8 cellular contexts compared by ENCODE assay signal in the genomic region with DNA sequence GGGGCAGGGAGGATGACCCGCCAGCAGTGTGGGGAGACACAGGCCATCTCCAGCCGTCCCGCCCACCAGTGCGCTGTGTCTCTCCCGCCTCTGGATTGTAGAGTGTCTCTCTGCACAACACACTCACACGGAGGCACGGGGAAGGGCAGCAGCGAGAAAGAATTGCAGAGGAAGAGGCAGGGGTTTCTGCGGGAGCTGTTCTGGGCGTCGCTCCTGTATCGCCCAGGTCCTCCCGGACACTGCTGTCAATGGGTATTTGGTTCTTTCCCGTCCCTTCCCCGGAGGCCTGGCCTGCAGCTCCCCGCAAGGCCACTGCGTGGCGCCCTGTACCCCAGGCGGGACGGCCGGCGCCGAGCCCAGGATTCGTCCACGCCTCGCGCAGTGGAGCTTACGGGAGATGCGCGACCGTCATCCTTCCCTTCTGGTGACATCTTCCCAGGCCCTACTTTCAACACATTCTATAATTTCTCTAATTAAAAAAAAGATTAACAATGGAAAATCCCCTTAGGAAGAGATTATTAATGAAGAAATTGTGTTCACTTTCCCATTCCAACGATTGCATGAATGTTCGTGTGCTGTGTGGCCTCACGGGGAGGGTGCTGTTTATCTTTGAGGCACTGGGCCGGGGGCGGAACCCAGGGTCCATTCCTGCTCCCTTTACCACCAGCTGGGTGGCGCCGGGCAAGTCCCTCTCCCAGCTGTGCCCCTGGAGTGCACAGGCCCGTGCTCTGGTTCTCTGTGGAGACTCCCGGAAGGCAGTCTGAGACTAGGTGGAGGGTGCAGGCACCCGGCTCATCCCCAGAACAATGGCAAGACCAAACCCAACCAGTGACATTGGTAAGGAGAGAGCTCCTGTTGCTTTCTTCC.
DNase-seq lines count a peak whose midpoint lies in the region; ATAC-seq, FAIRE-seq and TF ChIP-seq lines count a peak whose summit lies in the region.

No MANE protein-coding gene starts in this region.

- BruUV-seq in GM12878 (replicated peaks; lab: Mats Ljungman, UMichigan) = no TSS peak

- H3K4me2 ChIP-seq in GM12878 (ENCODE audit: control insufficient read depth, insufficient read depth) = no peak overlapping the region

- H4K20me1 ChIP-seq in GM12878 (ENCODE audit: control insufficient read depth, insufficient read depth) = no peaks in the 10 kb centered on the region

- DNase-seq in AG08396 (ENCODE audit: low spot score) (peak; percentile 49), GM12878 (ENCODE audit: low read depth, low spot score) (no peak), left lung (no peak), DMS 273 treated with DMSO at 0.1 percent for 48 hours (lab: John Stamatoyannopoulos, UW) (no peak)

- no peak for TF ChIP-seq EP300 in GM12878 (IDR thresholded peaks at IDR 0.05; ENCODE audit: borderline replicate concordance in 1 of 2, control insufficient read depth in 1 of 2, low read depth in 2 of 2, low read length in 2 of 2)

- H3K79me2 ChIP-seq in GM12878 (ENCODE audit: control insufficient read depth, insufficient read depth, low read length) = no peaks in the 10 kb centered on the region

- TF ChIP-seq CTCF in GM12872 (IDR thresholded peaks at IDR 0.05; ENCODE audit: insufficient read depth, low read depth, low read length) (peak; percentile 44; the same call in 2 of the 3 replicates), GM12878 (IDR thresholded peaks at IDR 0.05 in 2 of 3, conservative IDR thresholded peaks at IDR 0.05 in 1 of 3; ENCODE audit: control insufficient read depth in 2 of 3, extremely low read depth in 1 of 3, insufficient read depth in 1 of 3, low read depth in 3 of 3, low read length in 3 of 3) (peak; percentile 32 to 60 (median 42); a peak in 4 of 6 replicates), left lung (IDR thresholded peaks at IDR 0.05) (peak; percentile 38 to 46)

- ATAC-seq in GM12878 (peak; percentile 67), left lung (peak; percentile 87), GM18861 (IDR thresholded peaks at IDR 0.05; ENCODE audit: unreplicated experiment) (no peak), HG03139 (IDR thresholded peaks at IDR 0.05; ENCODE audit: unreplicated experiment) (no peak), HG02798 (IDR thresholded peaks at IDR 0.05; ENCODE audit: poor library complexity, unreplicated experiment) (no peak)

- no peak overlapping the region for H2AFZ ChIP-seq in GM12878 (ENCODE audit: control insufficient read depth, low read depth, low read length)

- no peaks in the 10 kb centered on the region for H3K9me3 ChIP-seq in GM12878 (replicated peaks; ENCODE audit: control insufficient read depth, insufficient read depth, low read length)
- no peaks in the 10 kb centered on the region for H3K9me3 ChIP-seq in left lung

- CTCF ChIA-PET in GM12878 (lab: Yijun Ruan, JAX) = interaction anchor here (1.5 kb wide), 1 partner anchor 229 kb away, joined by 6 read pairs; no protein-coding TSS in a partner anchor

- H3K4me1 ChIP-seq in GM12878 (ENCODE audit: control insufficient read depth, insufficient read depth, low read length) (no peaks in the 10 kb centered on the region), left lung (no peaks in the 10 kb centered on the region)

- H3K36me3 ChIP-seq in GM12878 (ENCODE audit: control insufficient read depth in 2 of 2, insufficient read depth in 2 of 2, low read length in 1 of 2) (no peaks in the 10 kb centered on the region), left lung (no peaks in the 10 kb centered on the region)

- H3K9ac ChIP-seq in GM12878 (ENCODE audit: control insufficient read depth, insufficient read depth, low read length) = no peak overlapping the region

- TF ChIP-seq RAD21 in GM12878 (IDR thresholded peaks at IDR 0.05; ENCODE audit: insufficient read depth, low read depth, low read length) = peak; percentile 37

- 57% methylated on average over 41 of the region's 41 CpGs for WGBS in GM12878 (ENCODE audit: insufficient coverage, insufficient replicate concordance, low lambda C conversion rate, missing lambda C conversion rate)

- SMC1A ChIA-PET in GM12878 (lab: Charles Lee; ENCODE audit: uncharacterized antibody, unreplicated experiment) = interaction anchor here (0.6 kb wide), 1 partner anchor 26 kb away, joined by 3 read pairs; no protein-coding TSS in a partner anchor

- H3K4me3 ChIP-seq in GM12878 (no peak overlapping the region), left lung (no peak overlapping the region)

- POLR2A ChIA-PET in GM12878 (lab: Charles Lee) = no interaction called here

- FAIRE-seq in GM12878 (lab: Jason Lieb, UNC) = no peak

- H3K27ac ChIP-seq in GM12878 (ENCODE audit: control insufficient read depth, insufficient read depth) (no peak overlapping the region), left lung (no peak overlapping the region)

- intact Hi-C loops in GM12878 (cut with micrococcal nuclease; ENCODE audit: unreplicated experiment) (loop anchor here (1.0 kb wide), 1 partner anchor 230 kb away; no protein-coding TSS in a partner anchor), left lung (cut with DNase I) (no loop called here)

- RAD21 ChIA-PET in GM12878 (lab: Charles Lee; ENCODE audit: unreplicated experiment) = no interaction called here

- in situ Hi-C loops in GM12878 (cut with MboI) = no loop called here

- H3K27me3 ChIP-seq in GM12878 (replicated peaks in 1 of 2; ENCODE audit: control insufficient read depth in 2 of 2, insufficient read depth in 2 of 2, low read length in 1 of 2) (no peaks in the 10 kb centered on the region), left lung (peaks cover 0 to 56% of the 10 kb centered on the region in 2 donors)

- TF ChIP-seq POLR2A in GM12878 (IDR thresholded peaks at IDR 0.05; ENCODE audit: low read depth, low read length) = no peak

TF ChIP-seq in GM12878, 131 proteins besides CTCF, POLR2A, EP300 and RAD21 (continues in another document):
- TF ChIP-seq MEF2B (IDR thresholded peaks at IDR 0.05; ENCODE audit: partially characterized antibody, poor library complexity, severe bottlenecking) (no peak), PAX5 (IDR thresholded peaks at IDR 0.05; ENCODE audit: borderline replicate concordance, low read depth, low read length) (no peak), ZNF207 (IDR thresholded peaks at IDR 0.05; ENCODE audit: borderline replicate concordance) (no peak), RCOR1 (conservative IDR thresholded peaks at IDR 0.05; ENCODE audit: low read depth, low read length) (no peak), GABPA (IDR thresholded peaks at IDR 0.05; ENCODE audit: low read depth) (no peak), MYC (IDR thresholded peaks at IDR 0.05; ENCODE audit: insufficient read depth, insufficient read length, insufficient replicate concordance, low read length, severe bottlenecking) (no peak), RELA (IDR thresholded peaks at IDR 0.05; ENCODE audit: borderline replicate concordance, partially characterized antibody) (no peak), TCF3 (IDR thresholded peaks at IDR 0.05; ENCODE audit: borderline replicate concordance, insufficient read depth, low read depth, low read length) (no peak), SMAD1 (IDR thresholded peaks at IDR 0.05; ENCODE audit: low read depth, partially characterized antibody) (no peak), PAX8 (IDR thresholded peaks at IDR 0.05) (no peak), POLR2AphosphoS2 (IDR thresholded peaks at IDR 0.05; ENCODE audit: low read depth, low read length) (no peak), SIN3A (IDR thresholded peaks at IDR 0.05; ENCODE audit: low read depth, low read length) (no peak)
- TF ChIP-seq, protein P1, sequence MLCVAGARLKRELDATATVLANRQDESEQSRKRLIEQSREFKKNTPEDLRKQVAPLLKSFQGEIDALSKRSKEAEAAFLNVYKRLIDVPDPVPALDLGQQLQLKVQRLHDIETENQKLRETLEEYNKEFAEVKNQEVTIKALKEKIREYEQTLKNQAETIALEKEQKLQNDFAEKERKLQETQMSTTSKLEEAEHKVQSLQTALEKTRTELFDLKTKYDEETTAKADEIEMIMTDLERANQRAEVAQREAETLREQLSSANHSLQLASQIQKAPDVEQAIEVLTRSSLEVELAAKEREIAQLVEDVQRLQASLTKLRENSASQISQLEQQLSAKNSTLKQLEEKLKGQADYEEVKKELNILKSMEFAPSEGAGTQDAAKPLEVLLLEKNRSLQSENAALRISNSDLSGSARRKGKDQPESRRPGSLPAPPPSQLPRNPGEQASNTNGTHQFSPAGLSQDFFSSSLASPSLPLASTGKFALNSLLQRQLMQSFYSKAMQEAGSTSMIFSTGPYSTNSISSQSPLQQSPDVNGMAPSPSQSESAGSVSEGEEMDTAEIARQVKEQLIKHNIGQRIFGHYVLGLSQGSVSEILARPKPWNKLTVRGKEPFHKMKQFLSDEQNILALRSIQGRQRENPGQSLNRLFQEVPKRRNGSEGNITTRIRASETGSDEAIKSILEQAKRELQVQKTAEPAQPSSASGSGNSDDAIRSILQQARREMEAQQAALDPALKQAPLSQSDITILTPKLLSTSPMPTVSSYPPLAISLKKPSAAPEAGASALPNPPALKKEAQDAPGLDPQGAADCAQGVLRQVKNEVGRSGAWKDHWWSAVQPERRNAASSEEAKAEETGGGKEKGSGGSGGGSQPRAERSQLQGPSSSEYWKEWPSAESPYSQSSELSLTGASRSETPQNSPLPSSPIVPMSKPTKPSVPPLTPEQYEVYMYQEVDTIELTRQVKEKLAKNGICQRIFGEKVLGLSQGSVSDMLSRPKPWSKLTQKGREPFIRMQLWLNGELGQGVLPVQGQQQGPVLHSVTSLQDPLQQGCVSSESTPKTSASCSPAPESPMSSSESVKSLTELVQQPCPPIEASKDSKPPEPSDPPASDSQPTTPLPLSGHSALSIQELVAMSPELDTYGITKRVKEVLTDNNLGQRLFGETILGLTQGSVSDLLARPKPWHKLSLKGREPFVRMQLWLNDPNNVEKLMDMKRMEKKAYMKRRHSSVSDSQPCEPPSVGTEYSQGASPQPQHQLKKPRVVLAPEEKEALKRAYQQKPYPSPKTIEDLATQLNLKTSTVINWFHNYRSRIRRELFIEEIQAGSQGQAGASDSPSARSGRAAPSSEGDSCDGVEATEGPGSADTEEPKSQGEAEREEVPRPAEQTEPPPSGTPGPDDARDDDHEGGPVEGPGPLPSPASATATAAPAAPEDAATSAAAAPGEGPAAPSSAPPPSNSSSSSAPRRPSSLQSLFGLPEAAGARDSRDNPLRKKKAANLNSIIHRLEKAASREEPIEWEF (IDR thresholded peaks at IDR 0.05; ENCODE audit: insufficient replicate concordance, low read depth, low read length) = no peak
- TF ChIP-seq, protein P2, sequence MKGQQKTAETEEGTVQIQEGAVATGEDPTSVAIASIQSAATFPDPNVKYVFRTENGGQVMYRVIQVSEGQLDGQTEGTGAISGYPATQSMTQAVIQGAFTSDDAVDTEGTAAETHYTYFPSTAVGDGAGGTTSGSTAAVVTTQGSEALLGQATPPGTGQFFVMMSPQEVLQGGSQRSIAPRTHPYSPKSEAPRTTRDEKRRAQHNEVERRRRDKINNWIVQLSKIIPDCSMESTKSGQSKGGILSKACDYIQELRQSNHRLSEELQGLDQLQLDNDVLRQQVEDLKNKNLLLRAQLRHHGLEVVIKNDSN (IDR thresholded peaks at IDR 0.05; ENCODE audit: borderline replicate concordance, extremely low read length, insufficient read depth, low read depth, low read length) = no peak

Comparison
In these comparisons a context has a peak if more than half of its experiments do, and no peak if none do; other contexts are left out.
1. ATAC-seq: peak in GM12878 (single experiment) and left lung (single experiment); none in GM18861 (single experiment), HG03139 (single experiment) and HG02798 (single experiment).
2. Peak in every context shown above with its lines, with median percentiles within 50 percentile points of each other: CTCF ChIP-seq.